ENCODE assay signal across 35 cellular contexts in genomic region chr22:39654527-39654926, GRCh38.
"Had no signal": no experiment of that assay in that cellular context is flagged by ENCODE, and none has a peak within 500 bp of the region (broad histone marks: within the 10 kb centered on the region; RNA-seq: fewer than 3 reads in every experiment).

No MANE protein-coding gene starts in this region.

- H3K27ac ChIP-seq: ascending aorta, body of pancreas, breast epithelium, Peyer's patch, SJSA1, WERI-Rb-1 had no signal

- DNase-seq: activated CD4-positive, alpha-beta T cell treated with anti-CD3 and anti-CD28 coated beads for 1 hour; activated CD4-positive, alpha-beta T cell treated with anti-CD3 and anti-CD28 coated beads for 48 hours; activated CD4-positive, alpha-beta T cell treated with anti-CD3 and anti-CD28 coated beads, Interleukin-2, amount 50 U/mL, for 4 hours; activated CD4-positive, CD25-positive, alpha-beta regulatory T cell; activated gamma-delta T cell; activated naive CD4-positive, alpha-beta T cell treated with Interleukin-2 at 50 U/mL for 16 hours; activated naive CD8-positive, alpha-beta T cell treated with anti-CD3 and anti-CD28 coated beads, Interleukin-2, amount 10 ng/mL, durations not matched to agents 7 days and 5 days; activated T-cell treated with anti-CD3 and anti-CD28 coated beads, Interleukin-2, amount 50 U/mL, for 1 hour; activated T-cell treated with anti-CD3 and anti-CD28 coated beads, Interleukin-2, amount 50 U/mL, for 72 hours; amygdala; body of pancreas; cerebellar nuclear complex; Kasumi-1; KG1; MG63; NCI-H1048; NCI-H1105 treated with DMSO at 0.1 percent for 48 hours; NCI-H1436; NCI-H1930; NCI-H2081 treated with DMSO at 0.1 percent for 48 hours; NCI-H345; NCI-H524 treated with DMSO at 0.1 percent for 48 hours; PC-3; Peyer's patch; SHP77 treated with DMSO at 0.1 percent for 48 hours; SW 1271; T-helper 1 cell; T-helper 9 cell had no signal

- H3K36me3 ChIP-seq: ascending aorta, breast epithelium, MG63, Peyer's patch, SJSA1, WERI-Rb-1 had no signal

- H3K9me3 Mint-ChIP-seq: activated CD8-positive, alpha-beta T cell treated with anti-CD3 and anti-CD28 coated beads for 36 hours; activated naive CD4-positive, alpha-beta T cell treated with anti-CD3 and anti-CD28 coated beads, Interleukin-2, amount 50 U/mL, for 24 hours; activated naive CD8-positive, alpha-beta T cell treated with anti-CD3 and anti-CD28 coated beads, Interleukin-2, amount 10 ng/mL, durations not matched to agents 7 days and 5 days; activated T-cell treated with anti-CD3 and anti-CD28 coated beads, Interleukin-2, amount 50 U/mL, for 72 hours; activated T-helper 2 cell treated with anti-CD3 and anti-CD28 coated beads, Interferon-gamma antibody, Interleukin-2, Interleukin-4, amounts not matched to agents 10 μg/mL and 5 μg/mL and 100 μg/mL, durations not matched to agents 14 hours and 24 hours and 36 hours had no signal

- H3K27ac Mint-ChIP-seq: activated CD8-positive, alpha-beta T cell treated with anti-CD3 and anti-CD28 coated beads for 36 hours; activated naive CD4-positive, alpha-beta T cell treated with anti-CD3 and anti-CD28 coated beads, Interleukin-2, amount 50 U/mL, for 24 hours; activated naive CD8-positive, alpha-beta T cell treated with anti-CD3 and anti-CD28 coated beads, Interleukin-2, amount 10 ng/mL, durations not matched to agents 7 days and 5 days; activated T-cell treated with anti-CD3 and anti-CD28 coated beads, Interleukin-2, amount 50 U/mL, for 72 hours; activated T-helper 2 cell treated with anti-CD3 and anti-CD28 coated beads, Interferon-gamma antibody, Interleukin-2, Interleukin-4, amounts not matched to agents 10 μg/mL and 5 μg/mL and 100 μg/mL, durations not matched to agents 14 hours and 24 hours and 36 hours had no signal

- H3K27me3 Mint-ChIP-seq: activated CD8-positive, alpha-beta T cell treated with anti-CD3 and anti-CD28 coated beads for 36 hours; activated naive CD4-positive, alpha-beta T cell treated with anti-CD3 and anti-CD28 coated beads, Interleukin-2, amount 50 U/mL, for 24 hours had no signal

- H3K4me3 Mint-ChIP-seq: activated CD8-positive, alpha-beta T cell treated with anti-CD3 and anti-CD28 coated beads for 36 hours; activated naive CD4-positive, alpha-beta T cell treated with anti-CD3 and anti-CD28 coated beads, Interleukin-2, amount 50 U/mL, for 24 hours; activated naive CD8-positive, alpha-beta T cell treated with anti-CD3 and anti-CD28 coated beads, Interleukin-2, amount 10 ng/mL, durations not matched to agents 7 days and 5 days; activated T-cell treated with anti-CD3 and anti-CD28 coated beads, Interleukin-2, amount 50 U/mL, for 72 hours had no signal

- H3K4me3 ChIP-seq: ascending aorta, body of pancreas, breast epithelium, MG63, Peyer's patch, SJSA1 had no signal

- H3K9me3 ChIP-seq: ascending aorta, body of pancreas, MG63, Peyer's patch, SJSA1 had no signal

- ATAC-seq: activated CD8-positive, alpha-beta T cell treated with anti-CD3 and anti-CD28 coated beads for 36 hours; activated T-cell treated with anti-CD3 and anti-CD28 coated beads, Interleukin-2, amount 50 U/mL, for 72 hours; body of pancreas; PC-3 had no signal

- H3K27me3 ChIP-seq: ascending aorta, body of pancreas, MG63, Peyer's patch had no signal

- H3K4me1 ChIP-seq: ascending aorta, body of pancreas, breast epithelium, Peyer's patch, SJSA1 had no signal

- H3K36me3 Mint-ChIP-seq: activated naive CD4-positive, alpha-beta T cell treated with anti-CD3 and anti-CD28 coated beads, Interleukin-2, amount 50 U/mL, for 24 hours; activated naive CD8-positive, alpha-beta T cell treated with anti-CD3 and anti-CD28 coated beads, Interleukin-2, amount 10 ng/mL, durations not matched to agents 7 days and 5 days had no signal
